1 cellular context compared by ENCODE assay signal in genomic region chr13:44414771-44415170, GRCh38.
TF ChIP-seq lines count a peak whose summit lies in the region.

No MANE protein-coding gene starts in this region.

TF ChIP-seq in H1, 55 proteins besides CTCF, POLR2A, EP300 and RAD21 (continued from another document):
- TF ChIP-seq, protein P1, sequence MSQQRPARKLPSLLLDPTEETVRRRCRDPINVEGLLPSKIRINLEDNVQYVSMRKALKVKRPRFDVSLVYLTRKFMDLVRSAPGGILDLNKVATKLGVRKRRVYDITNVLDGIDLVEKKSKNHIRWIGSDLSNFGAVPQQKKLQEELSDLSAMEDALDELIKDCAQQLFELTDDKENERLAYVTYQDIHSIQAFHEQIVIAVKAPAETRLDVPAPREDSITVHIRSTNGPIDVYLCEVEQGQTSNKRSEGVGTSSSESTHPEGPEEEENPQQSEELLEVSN (IDR thresholded peaks at IDR 0.05) = no peak
- TF ChIP-seq BCL11A (IDR thresholded peaks at IDR 0.05; ENCODE audit: low read depth in 2 of 2, low read length in 2 of 2) (no peak), HDAC2 (IDR thresholded peaks at IDR 0.05; ENCODE audit: borderline replicate concordance in 1 of 2, low read depth in 2 of 2, low read length in 2 of 2) (no peak), CBX8 (IDR thresholded peaks at IDR 0.05; ENCODE audit: borderline replicate concordance, low read depth, low read length) (no peak), SIN3A (conservative IDR thresholded peaks at IDR 0.05 in 1 of 2, IDR thresholded peaks at IDR 0.05 in 1 of 2; ENCODE audit: low read depth in 1 of 2, low read length in 2 of 2) (no peak), SP4 (IDR thresholded peaks at IDR 0.05; ENCODE audit: low read length) (no peak), KDM4A (IDR thresholded peaks at IDR 0.05; ENCODE audit: low read depth, low read length, severe bottlenecking) (no peak), EZH2 (IDR thresholded peaks at IDR 0.05; ENCODE audit: low read depth, low read length, severe bottlenecking) (no peak), BACH1 (IDR thresholded peaks at IDR 0.05; ENCODE audit: low read length) (no peak), CTBP2 (IDR thresholded peaks at IDR 0.05; ENCODE audit: borderline replicate concordance, insufficient read depth, insufficient read length, low read length) (no peak), NANOG (IDR thresholded peaks at IDR 0.05; ENCODE audit: insufficient read depth, low read depth, low read length, poor library complexity, severe bottlenecking) (no peak)
